In genomic region chr17:69357701-69358100, GRCh38 we compare ENCODE assay signal across 14 cellular contexts. TPM values are rescaled to one million over a fixed set of nuclear protein-coding genes. Genes with fewer than 3 reads are reported as not detected.
DNase-seq lines count a peak whose midpoint lies in the region; ATAC-seq and TF ChIP-seq lines count a peak whose summit lies in the region.
"Had no signal": no experiment of that assay in that cellular context is flagged by ENCODE, and none has a peak within 500 bp of the region (broad histone marks: within the 10 kb centered on the region; RNA-seq: fewer than 3 reads in every experiment).

No MANE protein-coding gene starts in this region.

- TF ChIP-seq CTCF in mammary epithelial cell (conservative IDR thresholded peaks at IDR 0.05 in 1 of 2, IDR thresholded peaks at IDR 0.05 in 1 of 2; ENCODE audit: extremely low read depth in 1 of 2, insufficient read depth in 1 of 2, low read depth in 1 of 2, low read length in 2 of 2) (peak in 1 of 2 donors; percentile 30), parathyroid adenoma (IDR thresholded peaks at IDR 0.05) (peak; percentile 59), foreskin fibroblast (IDR thresholded peaks at IDR 0.05; ENCODE audit: low read depth, low read length) (no peak)

- H3K36me3 ChIP-seq in mammary epithelial cell (ENCODE audit: insufficient read depth, low read length): no peaks in the 10 kb centered on the region
- no peaks in the 10 kb centered on the region for H3K36me3 ChIP-seq in parathyroid adenoma (ENCODE audit: control insufficient read depth, insufficient read depth, low read length)

- H3K27me3 Mint-ChIP-seq in activated naive CD4-positive, alpha-beta T cell treated with anti-CD3 and anti-CD28 coated beads for 36 hours (ENCODE audit: low read depth): no peaks in the 10 kb centered on the region

- H3K9me3 Mint-ChIP-seq in activated naive CD4-positive, alpha-beta T cell treated with anti-CD3 and anti-CD28 coated beads for 36 hours: no peaks in the 10 kb centered on the region
- H3K9me3 Mint-ChIP-seq: CD4-positive, alpha-beta memory T cell had no signal

- H3K9ac ChIP-seq in mammary epithelial cell (ENCODE audit: insufficient read depth, low read length) (no peak overlapping the region), parathyroid adenoma (no peak overlapping the region)

- no TSS peak for BruUV-seq in mammary epithelial cell (replicated peaks; lab: Mats Ljungman, UMichigan)

- H3K27ac ChIP-seq in mammary epithelial cell (ENCODE audit: insufficient read depth, low read depth, low read length) (no peak overlapping the region), parathyroid adenoma (no peak overlapping the region)
- H3K27ac ChIP-seq: skin epidermis had no signal

- H4K20me1 ChIP-seq in mammary epithelial cell (ENCODE audit: insufficient read depth, low read length): no peaks in the 10 kb centered on the region

- H3K27ac Mint-ChIP-seq in activated naive CD4-positive, alpha-beta T cell treated with anti-CD3 and anti-CD28 coated beads for 36 hours: no peak overlapping the region
- H3K27ac Mint-ChIP-seq: CD4-positive, alpha-beta memory T cell had no signal

- CTCF ChIA-PET in mammary epithelial cell (lab: Charles Lee; ENCODE audit: low non-redundant PET): interaction anchor here (0.5 kb wide), 1 partner anchor 23 kb away, joined by 3 read pairs; no protein-coding TSS in a partner anchor
- CTCF ChIA-PET in activated naive CD4-positive, alpha-beta T cell treated with anti-CD3 and anti-CD28 coated beads for 36 hours (lab: Charles Lee): interaction anchor here (1.0 kb wide), 1 partner anchor 50 kb away, joined by 3 read pairs; no protein-coding TSS in a partner anchor

- DNase-seq in NCI-H146 (lab: John Stamatoyannopoulos, UW) (peak; percentile 1), NCI-H146 treated with DMSO at 0.1 percent for 48 hours (lab: John Stamatoyannopoulos, UW; ENCODE audit: unreplicated experiment) (no peak), NCI-H1694 treated with DMSO at 0.1 percent for 48 hours (lab: John Stamatoyannopoulos, UW) (peak; percentile 13), mammary epithelial cell (peak; percentile 10), foreskin fibroblast (no peak)
- no peak for DNase-seq in activated naive CD4-positive, alpha-beta T cell treated with anti-CD3 and anti-CD28 coated beads for 36 hours
- DNase-seq: activated T-cell treated with anti-CD3 and anti-CD28 coated beads, Interleukin-2, amount 50 U/mL, for 48 hours; amniotic stem cell; CD4-positive, alpha-beta memory T cell; cortex of kidney; GOT3 had no signal

- WGBS in mammary epithelial cell (ENCODE audit: low coverage, missing lambda C conversion rate): 56% methylated on average over 2 of the region's 2 CpGs

- H3K27me3 ChIP-seq in mammary epithelial cell (ENCODE audit: insufficient read depth, low read length) (no peaks in the 10 kb centered on the region), parathyroid adenoma (ENCODE audit: control insufficient read depth, insufficient read depth, low read length) (no peaks in the 10 kb centered on the region)

- H3K4me1 Mint-ChIP-seq in activated naive CD4-positive, alpha-beta T cell treated with anti-CD3 and anti-CD28 coated beads for 36 hours (ENCODE audit: low read depth): no peaks in the 10 kb centered on the region
- H3K4me1 Mint-ChIP-seq: CD4-positive, alpha-beta memory T cell had no signal

- in situ Hi-C loops in mammary epithelial cell (cut with MboI; ENCODE audit: low sequenced_read_pairs in 2 of 2): no loop called here

- ATAC-seq in HG03354 (IDR thresholded peaks at IDR 0.05; ENCODE audit: poor library complexity, severe bottlenecking, unreplicated experiment): no peak

- H3K4me2 ChIP-seq in mammary epithelial cell (ENCODE audit: insufficient read depth, low read depth, low read length) (no peak overlapping the region), parathyroid adenoma (ENCODE audit: low read length) (no peak overlapping the region)

- no peak overlapping the region for H3K4me3 Mint-ChIP-seq in activated naive CD4-positive, alpha-beta T cell treated with anti-CD3 and anti-CD28 coated beads for 36 hours
- H3K4me3 Mint-ChIP-seq: CD4-positive, alpha-beta memory T cell had no signal

- H3K4me1 ChIP-seq in mammary epithelial cell (ENCODE audit: insufficient read depth, low read length) (no peaks in the 10 kb centered on the region), parathyroid adenoma (peaks cover 11% of the 10 kb centered on the region)

- H3K9me3 ChIP-seq in mammary epithelial cell (replicated peaks; ENCODE audit: insufficient read depth, low read length): no peaks in the 10 kb centered on the region
- H3K9me3 ChIP-seq in parathyroid adenoma (ENCODE audit: control insufficient read depth, low read length): no peaks in the 10 kb centered on the region

- intact Hi-C loops in mammary epithelial cell (cut with micrococcal nuclease): loop anchor here (5.0 kb wide), 1 partner anchor 40 kb away; no protein-coding TSS in a partner anchor
- intact Hi-C loops in activated naive CD4-positive, alpha-beta T cell treated with anti-CD3 and anti-CD28 coated beads for 36 hours (cut with micrococcal nuclease): loop anchor here (1.0 kb wide), 1 partner anchor 166 kb away; no protein-coding TSS in a partner anchor

- H3K4me3 ChIP-seq in mammary epithelial cell (replicated peaks in 1 of 3; ENCODE audit: insufficient read depth in 1 of 3, low read depth in 2 of 3, low read length in 3 of 3): no peak overlapping the region
- no peak overlapping the region for H3K4me3 ChIP-seq in parathyroid adenoma (ENCODE audit: low read depth, low read length)
- H3K4me3 ChIP-seq in foreskin fibroblast (ENCODE audit: low read depth in 1 of 2, low read length in 2 of 2): no peak overlapping the region
- H3K4me3 ChIP-seq: skin epidermis had no signal

- no peaks in the 10 kb centered on the region for H3K36me3 Mint-ChIP-seq in activated naive CD4-positive, alpha-beta T cell treated with anti-CD3 and anti-CD28 coated beads for 36 hours (ENCODE audit: low read depth)
- H3K36me3 Mint-ChIP-seq: CD4-positive, alpha-beta memory T cell had no signal

- H2AFZ ChIP-seq in mammary epithelial cell (ENCODE audit: low read depth, low read length): no peak overlapping the region
- peak overlapping the region; percentile 71 for H2AFZ ChIP-seq in parathyroid adenoma

- dilution Hi-C loops in mammary epithelial cell (cut with HindIII; ENCODE audit: low sequenced_read_pairs): no loop called here

- no peaks in the 10 kb centered on the region for H3K79me2 ChIP-seq in mammary epithelial cell (ENCODE audit: insufficient read depth, low read length)
- H3K79me2 ChIP-seq in parathyroid adenoma: no peaks in the 10 kb centered on the region

RNA-seq across cellular contexts. Expression of gene ABCA5, which starts 30.8 kb away (rescaled TPM):
- total RNA-seq in mammary epithelial cell: 10 to 100 TPM; 28.9 to 38.5 TPM
- 6.5 TPM for polyA plus RNA-seq in mammary epithelial cell
- 5.4 TPM for polyA minus RNA-seq in mammary epithelial cell
- total RNA-seq in activated naive CD4-positive, alpha-beta T cell treated with anti-CD3 and anti-CD28 coated beads for 36 hours: 10 to 100 TPM; 14.3 to 15.1 TPM

RNA-seq across cellular contexts. Expression of gene MAP2K6, which starts 56.8 kb away (rescaled TPM):
- 1 to 10 TPM; 1.7 to 2.2 TPM for total RNA-seq in mammary epithelial cell
- polyA plus RNA-seq in mammary epithelial cell: 1.4 TPM
- 2.9 TPM for polyA minus RNA-seq in mammary epithelial cell
- total RNA-seq in activated naive CD4-positive, alpha-beta T cell treated with anti-CD3 and anti-CD28 coated beads for 36 hours: 1 to 10 TPM; 2.4 to 2.7 TPM

Comparison
In these comparisons a context has a peak if more than half of its experiments do, and no peak if none do; other contexts are left out.
1. DNase-seq: peak in NCI-H146 (single experiment), NCI-H1694 treated with DMSO at 0.1 percent for 48 hours (single experiment) and mammary epithelial cell (single experiment); none in NCI-H146 treated with DMSO at 0.1 percent for 48 hours (single experiment), foreskin fibroblast (0 of 2) and activated naive CD4-positive, alpha-beta T cell treated with anti-CD3 and anti-CD28 coated beads for 36 hours (single experiment).